ENCODE assay signal across 1 cellular context in the genomic region with DNA sequence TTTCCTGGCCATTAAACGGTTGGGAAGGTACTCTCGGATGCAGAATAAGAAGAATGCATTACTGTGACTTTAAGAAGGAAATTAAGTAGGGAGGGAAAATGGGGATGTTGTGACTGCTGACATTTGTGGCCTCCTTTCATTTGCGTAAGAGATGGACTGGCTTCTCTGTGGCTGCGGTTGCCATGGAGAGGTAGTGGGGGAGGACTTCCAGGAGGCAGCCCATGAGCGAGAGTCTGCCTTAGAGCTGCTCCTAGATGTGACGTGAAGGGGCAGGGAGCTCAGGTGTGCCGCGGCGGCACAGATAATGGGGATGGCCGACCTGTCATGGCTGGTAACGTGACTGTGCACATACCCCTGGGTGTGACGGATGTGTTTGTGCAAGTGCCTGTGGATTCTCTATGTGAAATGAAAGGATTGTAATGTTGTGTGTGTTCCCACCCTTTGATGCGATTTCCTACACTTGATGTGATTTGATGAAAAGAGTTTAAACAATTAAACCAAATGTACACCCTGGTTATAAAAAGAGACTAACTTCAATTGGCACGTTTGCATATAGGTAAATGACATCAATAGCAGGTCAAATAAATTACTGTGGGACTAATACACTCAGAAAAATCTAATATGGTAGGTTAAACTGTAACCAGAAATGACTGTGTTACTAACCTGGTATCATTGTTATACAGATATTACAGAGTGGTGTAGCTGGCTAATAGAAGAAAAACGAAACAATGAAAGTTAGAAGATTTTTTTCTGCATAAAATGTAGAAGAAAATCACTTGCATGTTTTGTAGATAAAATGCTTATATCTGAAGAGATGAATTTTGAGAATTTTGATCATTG.
TF ChIP-seq lines count a peak whose summit lies in the region.

No MANE protein-coding gene starts in this region.

TF ChIP-seq in GM12878, 131 proteins besides CTCF, POLR2A, EP300 and RAD21 (continued from another document):
- TF ChIP-seq, protein P1, sequence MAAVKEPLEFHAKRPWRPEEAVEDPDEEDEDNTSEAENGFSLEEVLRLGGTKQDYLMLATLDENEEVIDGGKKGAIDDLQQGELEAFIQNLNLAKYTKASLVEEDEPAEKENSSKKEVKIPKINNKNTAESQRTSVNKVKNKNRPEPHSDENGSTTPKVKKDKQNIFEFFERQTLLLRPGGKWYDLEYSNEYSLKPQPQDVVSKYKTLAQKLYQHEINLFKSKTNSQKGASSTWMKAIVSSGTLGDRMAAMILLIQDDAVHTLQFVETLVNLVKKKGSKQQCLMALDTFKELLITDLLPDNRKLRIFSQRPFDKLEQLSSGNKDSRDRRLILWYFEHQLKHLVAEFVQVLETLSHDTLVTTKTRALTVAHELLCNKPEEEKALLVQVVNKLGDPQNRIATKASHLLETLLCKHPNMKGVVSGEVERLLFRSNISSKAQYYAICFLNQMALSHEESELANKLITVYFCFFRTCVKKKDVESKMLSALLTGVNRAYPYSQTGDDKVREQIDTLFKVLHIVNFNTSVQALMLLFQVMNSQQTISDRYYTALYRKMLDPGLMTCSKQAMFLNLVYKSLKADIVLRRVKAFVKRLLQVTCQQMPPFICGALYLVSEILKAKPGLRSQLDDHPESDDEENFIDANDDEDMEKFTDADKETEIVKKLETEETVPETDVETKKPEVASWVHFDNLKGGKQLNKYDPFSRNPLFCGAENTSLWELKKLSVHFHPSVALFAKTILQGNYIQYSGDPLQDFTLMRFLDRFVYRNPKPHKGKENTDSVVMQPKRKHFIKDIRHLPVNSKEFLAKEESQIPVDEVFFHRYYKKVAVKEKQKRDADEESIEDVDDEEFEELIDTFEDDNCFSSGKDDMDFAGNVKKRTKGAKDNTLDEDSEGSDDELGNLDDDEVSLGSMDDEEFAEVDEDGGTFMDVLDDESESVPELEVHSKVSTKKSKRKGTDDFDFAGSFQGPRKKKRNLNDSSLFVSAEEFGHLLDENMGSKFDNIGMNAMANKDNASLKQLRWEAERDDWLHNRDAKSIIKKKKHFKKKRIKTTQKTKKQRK (IDR thresholded peaks at IDR 0.05; ENCODE audit: low read depth, low read length): no peak
- no peak for TF ChIP-seq NR2C1 (IDR thresholded peaks at IDR 0.05)
- TF ChIP-seq, protein P2, sequence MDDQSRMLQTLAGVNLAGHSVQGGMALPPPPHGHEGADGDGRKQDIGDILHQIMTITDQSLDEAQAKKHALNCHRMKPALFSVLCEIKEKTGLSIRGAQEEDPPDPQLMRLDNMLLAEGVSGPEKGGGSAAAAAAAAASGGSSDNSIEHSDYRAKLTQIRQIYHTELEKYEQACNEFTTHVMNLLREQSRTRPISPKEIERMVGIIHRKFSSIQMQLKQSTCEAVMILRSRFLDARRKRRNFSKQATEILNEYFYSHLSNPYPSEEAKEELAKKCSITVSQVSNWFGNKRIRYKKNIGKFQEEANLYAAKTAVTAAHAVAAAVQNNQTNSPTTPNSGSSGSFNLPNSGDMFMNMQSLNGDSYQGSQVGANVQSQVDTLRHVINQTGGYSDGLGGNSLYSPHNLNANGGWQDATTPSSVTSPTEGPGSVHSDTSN (IDR thresholded peaks at IDR 0.05; ENCODE audit: insufficient replicate concordance, low read depth, low read length): no peak
- TF ChIP-seq, protein P3, sequence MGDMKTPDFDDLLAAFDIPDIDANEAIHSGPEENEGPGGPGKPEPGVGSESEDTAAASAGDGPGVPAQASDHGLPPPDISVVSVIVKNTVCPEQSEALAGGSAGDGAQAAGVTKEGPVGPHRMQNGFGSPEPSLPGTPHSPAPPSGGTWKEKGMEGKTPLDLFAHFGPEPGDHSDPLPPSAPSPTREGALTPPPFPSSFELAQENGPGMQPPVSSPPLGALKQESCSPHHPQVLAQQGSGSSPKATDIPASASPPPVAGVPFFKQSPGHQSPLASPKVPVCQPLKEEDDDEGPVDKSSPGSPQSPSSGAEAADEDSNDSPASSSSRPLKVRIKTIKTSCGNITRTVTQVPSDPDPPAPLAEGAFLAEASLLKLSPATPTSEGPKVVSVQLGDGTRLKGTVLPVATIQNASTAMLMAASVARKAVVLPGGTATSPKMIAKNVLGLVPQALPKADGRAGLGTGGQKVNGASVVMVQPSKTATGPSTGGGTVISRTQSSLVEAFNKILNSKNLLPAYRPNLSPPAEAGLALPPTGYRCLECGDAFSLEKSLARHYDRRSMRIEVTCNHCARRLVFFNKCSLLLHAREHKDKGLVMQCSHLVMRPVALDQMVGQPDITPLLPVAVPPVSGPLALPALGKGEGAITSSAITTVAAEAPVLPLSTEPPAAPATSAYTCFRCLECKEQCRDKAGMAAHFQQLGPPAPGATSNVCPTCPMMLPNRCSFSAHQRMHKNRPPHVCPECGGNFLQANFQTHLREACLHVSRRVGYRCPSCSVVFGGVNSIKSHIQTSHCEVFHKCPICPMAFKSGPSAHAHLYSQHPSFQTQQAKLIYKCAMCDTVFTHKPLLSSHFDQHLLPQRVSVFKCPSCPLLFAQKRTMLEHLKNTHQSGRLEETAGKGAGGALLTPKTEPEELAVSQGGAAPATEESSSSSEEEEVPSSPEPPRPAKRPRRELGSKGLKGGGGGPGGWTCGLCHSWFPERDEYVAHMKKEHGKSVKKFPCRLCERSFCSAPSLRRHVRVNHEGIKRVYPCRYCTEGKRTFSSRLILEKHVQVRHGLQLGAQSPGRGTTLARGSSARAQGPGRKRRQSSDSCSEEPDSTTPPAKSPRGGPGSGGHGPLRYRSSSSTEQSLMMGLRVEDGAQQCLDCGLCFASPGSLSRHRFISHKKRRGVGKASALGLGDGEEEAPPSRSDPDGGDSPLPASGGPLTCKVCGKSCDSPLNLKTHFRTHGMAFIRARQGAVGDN (IDR thresholded peaks at IDR 0.05): peak; percentile 77; the same call in 1 of the 2 replicates
- no peak for TF ChIP-seq FOXM1 (IDR thresholded peaks at IDR 0.05; ENCODE audit: low read depth, low read length)
- 0 out of 2 replicates have a peak, but pooled peaks have one; percentile 13 for TF ChIP-seq TAF1 (IDR thresholded peaks at IDR 0.05; ENCODE audit: borderline replicate concordance, low read depth, low read length)
- TF ChIP-seq, protein P4, sequence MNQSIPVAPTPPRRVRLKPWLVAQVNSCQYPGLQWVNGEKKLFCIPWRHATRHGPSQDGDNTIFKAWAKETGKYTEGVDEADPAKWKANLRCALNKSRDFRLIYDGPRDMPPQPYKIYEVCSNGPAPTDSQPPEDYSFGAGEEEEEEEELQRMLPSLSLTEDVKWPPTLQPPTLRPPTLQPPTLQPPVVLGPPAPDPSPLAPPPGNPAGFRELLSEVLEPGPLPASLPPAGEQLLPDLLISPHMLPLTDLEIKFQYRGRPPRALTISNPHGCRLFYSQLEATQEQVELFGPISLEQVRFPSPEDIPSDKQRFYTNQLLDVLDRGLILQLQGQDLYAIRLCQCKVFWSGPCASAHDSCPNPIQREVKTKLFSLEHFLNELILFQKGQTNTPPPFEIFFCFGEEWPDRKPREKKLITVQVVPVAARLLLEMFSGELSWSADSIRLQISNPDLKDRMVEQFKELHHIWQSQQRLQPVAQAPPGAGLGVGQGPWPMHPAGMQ (IDR thresholded peaks at IDR 0.05; ENCODE audit: borderline replicate concordance): no peak
- TF ChIP-seq, protein P5, sequence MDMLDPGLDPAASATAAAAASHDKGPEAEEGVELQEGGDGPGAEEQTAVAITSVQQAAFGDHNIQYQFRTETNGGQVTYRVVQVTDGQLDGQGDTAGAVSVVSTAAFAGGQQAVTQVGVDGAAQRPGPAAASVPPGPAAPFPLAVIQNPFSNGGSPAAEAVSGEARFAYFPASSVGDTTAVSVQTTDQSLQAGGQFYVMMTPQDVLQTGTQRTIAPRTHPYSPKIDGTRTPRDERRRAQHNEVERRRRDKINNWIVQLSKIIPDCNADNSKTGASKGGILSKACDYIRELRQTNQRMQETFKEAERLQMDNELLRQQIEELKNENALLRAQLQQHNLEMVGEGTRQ (IDR thresholded peaks at IDR 0.05; ENCODE audit: borderline replicate concordance, low read depth, low read length): no peak; the same call in 1 of the 2 replicates
- TF ChIP-seq, protein P6, sequence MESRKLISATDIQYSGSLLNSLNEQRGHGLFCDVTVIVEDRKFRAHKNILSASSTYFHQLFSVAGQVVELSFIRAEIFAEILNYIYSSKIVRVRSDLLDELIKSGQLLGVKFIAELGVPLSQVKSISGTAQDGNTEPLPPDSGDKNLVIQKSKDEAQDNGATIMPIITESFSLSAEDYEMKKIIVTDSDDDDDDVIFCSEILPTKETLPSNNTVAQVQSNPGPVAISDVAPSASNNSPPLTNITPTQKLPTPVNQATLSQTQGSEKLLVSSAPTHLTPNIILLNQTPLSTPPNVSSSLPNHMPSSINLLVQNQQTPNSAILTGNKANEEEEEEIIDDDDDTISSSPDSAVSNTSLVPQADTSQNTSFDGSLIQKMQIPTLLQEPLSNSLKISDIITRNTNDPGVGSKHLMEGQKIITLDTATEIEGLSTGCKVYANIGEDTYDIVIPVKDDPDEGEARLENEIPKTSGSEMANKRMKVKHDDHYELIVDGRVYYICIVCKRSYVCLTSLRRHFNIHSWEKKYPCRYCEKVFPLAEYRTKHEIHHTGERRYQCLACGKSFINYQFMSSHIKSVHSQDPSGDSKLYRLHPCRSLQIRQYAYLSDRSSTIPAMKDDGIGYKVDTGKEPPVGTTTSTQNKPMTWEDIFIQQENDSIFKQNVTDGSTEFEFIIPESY (IDR thresholded peaks at IDR 0.05): no peak
- TF ChIP-seq, protein P7, sequence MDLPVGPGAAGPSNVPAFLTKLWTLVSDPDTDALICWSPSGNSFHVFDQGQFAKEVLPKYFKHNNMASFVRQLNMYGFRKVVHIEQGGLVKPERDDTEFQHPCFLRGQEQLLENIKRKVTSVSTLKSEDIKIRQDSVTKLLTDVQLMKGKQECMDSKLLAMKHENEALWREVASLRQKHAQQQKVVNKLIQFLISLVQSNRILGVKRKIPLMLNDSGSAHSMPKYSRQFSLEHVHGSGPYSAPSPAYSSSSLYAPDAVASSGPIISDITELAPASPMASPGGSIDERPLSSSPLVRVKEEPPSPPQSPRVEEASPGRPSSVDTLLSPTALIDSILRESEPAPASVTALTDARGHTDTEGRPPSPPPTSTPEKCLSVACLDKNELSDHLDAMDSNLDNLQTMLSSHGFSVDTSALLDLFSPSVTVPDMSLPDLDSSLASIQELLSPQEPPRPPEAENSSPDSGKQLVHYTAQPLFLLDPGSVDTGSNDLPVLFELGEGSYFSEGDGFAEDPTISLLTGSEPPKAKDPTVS (IDR thresholded peaks at IDR 0.05; ENCODE audit: low read depth, low read length): no peak
- no peak for TF ChIP-seq SREBF1 (IDR thresholded peaks at IDR 0.05; ENCODE audit: low read length)
- no peak for TF ChIP-seq STAT3 (IDR thresholded peaks at IDR 0.05; ENCODE audit: low read depth, low read length)
